ENCODE assay signal across 1 cellular context in genomic region chr2:170276926-170277571, GRCh38.
A peak's percentile ranks its signal among the peaks of the same experiment; 100 is the strongest.
TF ChIP-seq lines count a peak whose summit lies in the region.

No MANE protein-coding gene starts in this region.

TF ChIP-seq in K562, 482 proteins besides CTCF, POLR2A, EP300 and RAD21 (continued from another document):
- 0 out of 2 replicates have a peak, but pooled peaks have one; percentile 17 for TF ChIP-seq TFAP4 (CRISPR knock-in tag; IDR thresholded peaks at IDR 0.05; ENCODE audit: borderline replicate concordance)
- no peak for TF ChIP-seq RBM14 (IDR thresholded peaks at IDR 0.05; ENCODE audit: borderline replicate concordance, insufficient read depth, low read depth, low read length)
- no peak for TF ChIP-seq ZEB2 (IDR thresholded peaks at IDR 0.05)
- no peak for TF ChIP-seq CEBPG (CRISPR knock-in tag; IDR thresholded peaks at IDR 0.05)
- peak; percentile 49 to 78 for TF ChIP-seq CEBPG (tag; conservative IDR thresholded peaks at IDR 0.05 in 1 of 2, IDR thresholded peaks at IDR 0.05 in 1 of 2)
- TF ChIP-seq SRSF3 (IDR thresholded peaks at IDR 0.05; ENCODE audit: insufficient read depth, low read length) = no peak
- no peak for TF ChIP-seq BCLAF1 (IDR thresholded peaks at IDR 0.05; ENCODE audit: borderline replicate concordance in 1 of 2, control insufficient read depth in 1 of 2, low read depth in 2 of 2, low read length in 1 of 2)
- TF ChIP-seq NR4A1 (CRISPR knock-in tag; IDR thresholded peaks at IDR 0.05) = no peak
- 0 out of 2 replicates have a peak, but pooled peaks have one; percentile 28 for TF ChIP-seq NR4A1 (tag; IDR thresholded peaks at IDR 0.05)
- peak; percentile 41 for TF ChIP-seq MEIS2 (IDR thresholded peaks at IDR 0.05; ENCODE audit: partially characterized antibody)
- 0 out of 4 replicates have a peak, but pooled peaks of 1 of the 2 experiments have one; percentile 6 for TF ChIP-seq FOXA3 (CRISPR knock-in tag; conservative IDR thresholded peaks at IDR 0.05 in 1 of 2, IDR thresholded peaks at IDR 0.05 in 1 of 2)
- TF ChIP-seq ZNF766 (CRISPR knock-in tag; conservative IDR thresholded peaks at IDR 0.05) = 0 out of 2 replicates have a peak, but pooled peaks have one; percentile 17
- TF ChIP-seq ESRRA (IDR thresholded peaks at IDR 0.05; ENCODE audit: borderline replicate concordance, low read depth) = peak; percentile 38; the same call in 1 of the 2 replicates
- 0 out of 2 replicates have a peak, but pooled peaks have one; percentile 18 for TF ChIP-seq MECOM (CRISPR knock-in tag; IDR thresholded peaks at IDR 0.05)
- peak; percentile 84 for TF ChIP-seq CEBPB (tag; IDR thresholded peaks at IDR 0.05)
